Comparison of ENCODE assay signal across 11 cellular contexts in genomic region chr18:34159691-34160185, GRCh38.
DNase-seq lines count a peak whose midpoint lies in the region; ATAC-seq and TF ChIP-seq lines count a peak whose summit lies in the region.
"Had no signal": no experiment of that assay in that cellular context is flagged by ENCODE, and none has a peak within 500 bp of the region (broad histone marks: within the 10 kb centered on the region; RNA-seq: fewer than 3 reads in every experiment).

No MANE protein-coding gene starts in this region.

- peak overlapping the region; percentile 86 for H3K9ac ChIP-seq in neuronal stem cell (ENCODE audit: low read depth, low read length, poor library complexity)

- H2BK120ac ChIP-seq in neuronal stem cell (ENCODE audit: low read depth, low read length): no peak overlapping the region

- peak overlapping the region; percentile 71 for H3K18ac ChIP-seq in neuronal stem cell (ENCODE audit: low read length)

- TF ChIP-seq CTCF in chondrocyte (IDR thresholded peaks at IDR 0.05): no peak

- H2BK15ac ChIP-seq in neuronal stem cell (ENCODE audit: low read length): peak overlapping the region; percentile 55

- peaks cover 8% of the 10 kb centered on the region for H3K4me1 Mint-ChIP-seq in chondrocyte (ENCODE audit: low read depth)
- H3K4me1 Mint-ChIP-seq in T-helper 2 cell treated with Interferon-gamma antibody and Interleukin-4, amounts not matched to agents 5 μg/mL and 100 μg/mL, for 36 hours (ENCODE audit: low read depth): no peaks in the 10 kb centered on the region
- H3K4me1 Mint-ChIP-seq: CD8-positive, alpha-beta memory T cell had no signal

- H3K79me1 ChIP-seq in neuronal stem cell (ENCODE audit: low read depth, low read length): no peaks in the 10 kb centered on the region

- no peak overlapping the region for H3K4ac ChIP-seq in neuronal stem cell (ENCODE audit: low read length)

- H3K27me3 ChIP-seq in neuronal stem cell (ENCODE audit: control insufficient read depth in 3 of 3, insufficient read depth in 3 of 3, low read depth in 1 of 3, low read length in 3 of 3): peaks cover 0 to 2% (median 0%) of the 10 kb centered on the region in 3 experiments

- peaks cover 4% of the 10 kb centered on the region for H3K36me3 Mint-ChIP-seq in chondrocyte (ENCODE audit: low read depth)
- no peaks in the 10 kb centered on the region for H3K36me3 Mint-ChIP-seq in T-helper 2 cell treated with Interferon-gamma antibody and Interleukin-4, amounts not matched to agents 5 μg/mL and 100 μg/mL, for 36 hours (ENCODE audit: low read depth)
- H3K36me3 Mint-ChIP-seq: CD8-positive, alpha-beta memory T cell had no signal

- H4K91ac ChIP-seq in neuronal stem cell (ENCODE audit: low read depth, low read length, poor library complexity): no peak overlapping the region

- peak overlapping the region; percentile 94 for H3K14ac ChIP-seq in neuronal stem cell (ENCODE audit: low read length)

- peaks cover 6% of the 10 kb centered on the region for H3K9me3 Mint-ChIP-seq in chondrocyte (ENCODE audit: low read depth)
- H3K9me3 Mint-ChIP-seq in T-helper 2 cell treated with Interferon-gamma antibody and Interleukin-4, amounts not matched to agents 5 μg/mL and 100 μg/mL, for 36 hours: no peaks in the 10 kb centered on the region
- H3K9me3 Mint-ChIP-seq: activated T-helper 1 cell treated with anti-CD3 and anti-CD28 coated beads, Interleukin-12 subunit alpha, Interleukin-12 subunit beta, Interleukin-2, Interleukin-4 antibody, amounts not matched to agents 30 ng/mL and 10 ng/mL and 1 ng/mL, durations not matched to agents 14 hours and 24 hours and 36 hours had no signal

- no peak overlapping the region for H3K27ac Mint-ChIP-seq in chondrocyte (ENCODE audit: unreplicated experiment)
- H3K27ac Mint-ChIP-seq in T-helper 2 cell treated with Interferon-gamma antibody and Interleukin-4, amounts not matched to agents 5 μg/mL and 100 μg/mL, for 36 hours: no peak overlapping the region
- H3K27ac Mint-ChIP-seq: activated T-helper 1 cell treated with anti-CD3 and anti-CD28 coated beads, Interleukin-12 subunit alpha, Interleukin-12 subunit beta, Interleukin-2, Interleukin-4 antibody, amounts not matched to agents 30 ng/mL and 10 ng/mL and 1 ng/mL, durations not matched to agents 14 hours and 24 hours and 36 hours; CD8-positive, alpha-beta memory T cell had no signal

- H3K23ac ChIP-seq in neuronal stem cell (ENCODE audit: low read depth, low read length, poor library complexity): peak overlapping the region; percentile 85

- peak overlapping the region; percentile 48 to 83 for H3K4me3 ChIP-seq in neuronal stem cell (ENCODE audit: low read length in 2 of 2)

- peak overlapping the region; percentile 64 for H3K4me3 Mint-ChIP-seq in chondrocyte (ENCODE audit: unreplicated experiment)
- no peak overlapping the region for H3K4me3 Mint-ChIP-seq in T-helper 2 cell treated with Interferon-gamma antibody and Interleukin-4, amounts not matched to agents 5 μg/mL and 100 μg/mL, for 36 hours
- H3K4me3 Mint-ChIP-seq: activated T-helper 1 cell treated with anti-CD3 and anti-CD28 coated beads, Interleukin-12 subunit alpha, Interleukin-12 subunit beta, Interleukin-2, Interleukin-4 antibody, amounts not matched to agents 30 ng/mL and 10 ng/mL and 1 ng/mL, durations not matched to agents 14 hours and 24 hours and 36 hours; CD8-positive, alpha-beta memory T cell had no signal

- H2BK5ac ChIP-seq in neuronal stem cell (ENCODE audit: low read length): no peak overlapping the region

- H3K4me2 ChIP-seq in neuronal stem cell (ENCODE audit: insufficient read depth, low read length, poor library complexity, severe bottlenecking): peak overlapping the region; percentile 96

- peak; percentile 72 for DNase-seq in DMS79 treated with DMSO at 0.1 percent for 48 hours (lab: John Stamatoyannopoulos, UW)
- peak; percentile 81 for DNase-seq in NCI-H2081 treated with DMSO at 0.1 percent for 48 hours (lab: John Stamatoyannopoulos, UW)
- DNase-seq in chondrocyte (ENCODE audit: low spot score): no peak
- DNase-seq in neuronal stem cell (ENCODE audit: low spot score): no peak
- no peak for DNase-seq in T-helper 2 cell treated with Interferon-gamma antibody and Interleukin-4, amounts not matched to agents 5 μg/mL and 100 μg/mL, for 36 hours (ENCODE audit: low spot score)
- no peak for DNase-seq in SIG-M5 treated with dmso at 0.1 percent for 504 hours (lab: John Stamatoyannopoulos, UW; ENCODE audit: unreplicated experiment)
- DNase-seq in left lobe of liver (ENCODE audit: low spot score): no peak

- H3K4me1 ChIP-seq in neuronal stem cell (ENCODE audit: control insufficient read depth in 2 of 2, insufficient read depth in 1 of 2, low read depth in 1 of 2, low read length in 2 of 2): peaks cover 0 to 3% of the 10 kb centered on the region in 2 donors
- H3K4me1 ChIP-seq: HAP-1 had no signal

- H3K9me3 ChIP-seq in neuronal stem cell (replicated peaks in 1 of 2; ENCODE audit: control insufficient read depth in 2 of 2, insufficient read depth in 1 of 2, low read depth in 1 of 2, low read length in 2 of 2): no peaks in the 10 kb centered on the region
- H3K9me3 ChIP-seq: HAP-1 had no signal

- no peak overlapping the region for H3K27ac ChIP-seq in neuronal stem cell (replicated peaks; ENCODE audit: low read length)

- H2AFZ ChIP-seq in neuronal stem cell (ENCODE audit: low read length): peak overlapping the region; percentile 98

- H4K8ac ChIP-seq in neuronal stem cell (ENCODE audit: low read depth, low read length): no peak overlapping the region

- no CpG with 5 or more reads among the region's 14 CpGs for WGBS in neuronal stem cell (ENCODE audit: extremely low coverage in 2 of 2, insufficient read length in 2 of 2, insufficient replicate concordance in 1 of 2), 2 donors

- no peaks in the 10 kb centered on the region for H3K36me3 ChIP-seq in neuronal stem cell (replicated peaks in 1 of 2; ENCODE audit: control insufficient read depth in 2 of 2, insufficient read depth in 2 of 2, low read length in 2 of 2)
- H3K36me3 ChIP-seq: HAP-1 had no signal

- no peak for ATAC-seq in left lobe of liver
- no peak for ATAC-seq in GM18909 (IDR thresholded peaks at IDR 0.05; ENCODE audit: poor library complexity, unreplicated experiment)

- H2BK12ac ChIP-seq in neuronal stem cell (ENCODE audit: low read length): no peak overlapping the region

- peaks cover 40% of the 10 kb centered on the region for H3K27me3 Mint-ChIP-seq in chondrocyte (ENCODE audit: low read depth)
- peaks cover 13% of the 10 kb centered on the region for H3K27me3 Mint-ChIP-seq in T-helper 2 cell treated with Interferon-gamma antibody and Interleukin-4, amounts not matched to agents 5 μg/mL and 100 μg/mL, for 36 hours (ENCODE audit: low read depth)

- no peak overlapping the region for H2AK5ac ChIP-seq in neuronal stem cell (ENCODE audit: low read depth, low read length)

Comparison
In these comparisons a context has a peak if more than half of its experiments do, and no peak if none do; other contexts are left out.
1. DNase-seq: peak in DMS79 treated with DMSO at 0.1 percent for 48 hours (single experiment) and NCI-H2081 treated with DMSO at 0.1 percent for 48 hours (single experiment); none in chondrocyte (single experiment), neuronal stem cell (single experiment), T-helper 2 cell treated with Interferon-gamma antibody and Interleukin-4, amounts not matched to agents 5 μg/mL and 100 μg/mL, for 36 hours (single experiment), SIG-M5 treated with dmso at 0.1 percent for 504 hours (single experiment) and left lobe of liver (single experiment).